Comparison of ENCODE assay signal across 1 cellular context in the genomic region with DNA sequence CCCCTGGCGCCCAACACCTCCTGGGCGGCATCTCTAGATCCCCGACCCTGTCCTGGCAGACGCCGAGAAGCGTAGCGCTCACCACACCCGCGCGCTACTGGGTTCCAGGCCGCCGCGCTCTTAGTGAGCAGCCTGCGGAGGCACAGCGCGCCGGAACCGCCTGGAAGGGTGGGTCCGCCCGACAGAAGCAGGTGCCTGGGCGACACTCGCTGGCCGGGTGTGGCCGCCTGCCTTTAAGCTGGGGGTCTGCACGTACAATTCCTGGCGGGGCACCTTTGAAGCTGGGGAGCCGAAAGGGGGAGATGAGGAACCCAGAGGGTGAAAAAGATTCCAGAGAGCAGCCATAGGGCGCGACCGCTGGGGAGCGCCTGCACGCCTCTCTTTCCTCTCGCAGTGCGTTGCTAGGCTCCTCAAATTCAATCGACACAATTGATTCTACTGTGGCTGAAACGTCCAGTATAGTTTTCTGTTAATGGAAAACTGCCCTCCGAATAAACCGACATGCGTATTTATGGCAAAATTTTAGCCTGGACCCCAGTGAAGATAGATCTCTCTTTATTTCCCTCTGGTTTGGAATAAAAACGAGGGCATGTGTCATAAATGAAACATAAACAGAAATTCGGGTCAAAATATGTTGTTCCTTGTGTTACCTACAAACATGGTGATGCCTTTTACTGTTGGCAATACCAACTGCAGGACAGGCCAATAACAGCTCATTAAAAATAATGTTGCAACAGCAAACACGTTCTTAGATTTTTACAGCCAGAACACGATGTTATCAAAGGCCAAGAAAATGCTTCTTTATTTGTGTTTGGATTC.
TF ChIP-seq lines count a peak whose summit lies in the region.

No MANE protein-coding gene starts in this region.

TF ChIP-seq in HepG2, 621 proteins besides CTCF, POLR2A, EP300 and RAD21 (continued from another document and continues in another):
- TF ChIP-seq FOSL2 (CRISPR knock-in tag; IDR thresholded peaks at IDR 0.05) = no peak
- TF ChIP-seq, protein P1, sequence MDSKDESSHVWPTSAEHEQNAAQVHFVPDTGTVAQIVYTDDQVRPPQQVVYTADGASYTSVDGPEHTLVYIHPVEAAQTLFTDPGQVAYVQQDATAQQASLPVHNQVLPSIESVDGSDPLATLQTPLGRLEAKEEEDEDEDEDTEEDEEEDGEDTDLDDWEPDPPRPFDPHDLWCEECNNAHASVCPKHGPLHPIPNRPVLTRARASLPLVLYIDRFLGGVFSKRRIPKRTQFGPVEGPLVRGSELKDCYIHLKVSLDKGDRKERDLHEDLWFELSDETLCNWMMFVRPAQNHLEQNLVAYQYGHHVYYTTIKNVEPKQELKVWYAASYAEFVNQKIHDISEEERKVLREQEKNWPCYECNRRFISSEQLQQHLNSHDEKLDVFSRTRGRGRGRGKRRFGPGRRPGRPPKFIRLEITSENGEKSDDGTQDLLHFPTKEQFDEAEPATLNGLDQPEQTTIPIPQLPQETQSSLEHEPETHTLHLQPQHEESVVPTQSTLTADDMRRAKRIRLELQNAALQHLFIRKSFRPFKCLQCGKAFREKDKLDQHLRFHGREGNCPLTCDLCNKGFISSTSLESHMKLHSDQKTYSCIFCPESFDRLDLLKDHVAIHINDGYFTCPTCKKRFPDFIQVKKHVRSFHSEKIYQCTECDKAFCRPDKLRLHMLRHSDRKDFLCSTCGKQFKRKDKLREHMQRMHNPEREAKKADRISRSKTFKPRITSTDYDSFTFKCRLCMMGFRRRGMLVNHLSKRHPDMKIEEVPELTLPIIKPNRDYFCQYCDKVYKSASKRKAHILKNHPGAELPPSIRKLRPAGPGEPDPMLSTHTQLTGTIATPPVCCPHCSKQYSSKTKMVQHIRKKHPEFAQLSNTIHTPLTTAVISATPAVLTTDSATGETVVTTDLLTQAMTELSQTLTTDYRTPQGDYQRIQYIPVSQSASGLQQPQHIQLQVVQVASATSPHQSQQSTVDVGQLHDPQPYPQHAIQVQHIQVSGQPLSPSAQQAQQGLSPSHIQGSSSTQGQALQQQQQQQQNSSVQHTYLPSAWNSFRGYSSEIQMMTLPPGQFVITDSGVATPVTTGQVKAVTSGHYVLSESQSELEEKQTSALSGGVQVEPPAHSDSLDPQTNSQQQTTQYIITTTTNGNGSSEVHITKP (CRISPR knock-in tag; IDR thresholded peaks at IDR 0.05; ENCODE audit: low read depth) = no peak
- TF ChIP-seq, protein P2, sequence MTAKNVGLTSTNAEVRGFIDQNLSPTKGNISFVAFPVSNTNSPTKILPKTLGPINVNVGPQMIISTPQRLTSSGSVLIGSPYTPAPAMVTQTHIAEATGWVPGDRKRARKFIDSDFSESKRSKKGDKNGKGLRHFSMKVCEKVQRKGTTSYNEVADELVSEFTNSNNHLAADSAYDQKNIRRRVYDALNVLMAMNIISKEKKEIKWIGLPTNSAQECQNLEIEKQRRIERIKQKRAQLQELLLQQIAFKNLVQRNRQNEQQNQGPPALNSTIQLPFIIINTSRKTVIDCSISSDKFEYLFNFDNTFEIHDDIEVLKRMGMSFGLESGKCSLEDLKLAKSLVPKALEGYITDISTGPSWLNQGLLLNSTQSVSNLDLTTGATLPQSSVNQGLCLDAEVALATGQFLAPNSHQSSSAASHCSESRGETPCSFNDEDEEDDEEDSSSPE (CRISPR knock-in tag; IDR thresholded peaks at IDR 0.05) = no peak
- TF ChIP-seq AGO1 (IDR thresholded peaks at IDR 0.05; ENCODE audit: low read depth, low read length, poor library complexity, severe bottlenecking) = no peak
- no peak for TF ChIP-seq ZNF253 (CRISPR knock-in tag; IDR thresholded peaks at IDR 0.05; ENCODE audit: borderline replicate concordance)
- TF ChIP-seq PLRG1 (conservative IDR thresholded peaks at IDR 0.05) = no peak
- TF ChIP-seq SP4 (CRISPR knock-in tag; IDR thresholded peaks at IDR 0.05) = no peak
- no peak for TF ChIP-seq NR2C2 (CRISPR knock-in tag; IDR thresholded peaks at IDR 0.05; ENCODE audit: borderline replicate concordance)
- TF ChIP-seq CC2D1A (CRISPR knock-in tag; IDR thresholded peaks at IDR 0.05) = no peak
- TF ChIP-seq, protein P3, sequence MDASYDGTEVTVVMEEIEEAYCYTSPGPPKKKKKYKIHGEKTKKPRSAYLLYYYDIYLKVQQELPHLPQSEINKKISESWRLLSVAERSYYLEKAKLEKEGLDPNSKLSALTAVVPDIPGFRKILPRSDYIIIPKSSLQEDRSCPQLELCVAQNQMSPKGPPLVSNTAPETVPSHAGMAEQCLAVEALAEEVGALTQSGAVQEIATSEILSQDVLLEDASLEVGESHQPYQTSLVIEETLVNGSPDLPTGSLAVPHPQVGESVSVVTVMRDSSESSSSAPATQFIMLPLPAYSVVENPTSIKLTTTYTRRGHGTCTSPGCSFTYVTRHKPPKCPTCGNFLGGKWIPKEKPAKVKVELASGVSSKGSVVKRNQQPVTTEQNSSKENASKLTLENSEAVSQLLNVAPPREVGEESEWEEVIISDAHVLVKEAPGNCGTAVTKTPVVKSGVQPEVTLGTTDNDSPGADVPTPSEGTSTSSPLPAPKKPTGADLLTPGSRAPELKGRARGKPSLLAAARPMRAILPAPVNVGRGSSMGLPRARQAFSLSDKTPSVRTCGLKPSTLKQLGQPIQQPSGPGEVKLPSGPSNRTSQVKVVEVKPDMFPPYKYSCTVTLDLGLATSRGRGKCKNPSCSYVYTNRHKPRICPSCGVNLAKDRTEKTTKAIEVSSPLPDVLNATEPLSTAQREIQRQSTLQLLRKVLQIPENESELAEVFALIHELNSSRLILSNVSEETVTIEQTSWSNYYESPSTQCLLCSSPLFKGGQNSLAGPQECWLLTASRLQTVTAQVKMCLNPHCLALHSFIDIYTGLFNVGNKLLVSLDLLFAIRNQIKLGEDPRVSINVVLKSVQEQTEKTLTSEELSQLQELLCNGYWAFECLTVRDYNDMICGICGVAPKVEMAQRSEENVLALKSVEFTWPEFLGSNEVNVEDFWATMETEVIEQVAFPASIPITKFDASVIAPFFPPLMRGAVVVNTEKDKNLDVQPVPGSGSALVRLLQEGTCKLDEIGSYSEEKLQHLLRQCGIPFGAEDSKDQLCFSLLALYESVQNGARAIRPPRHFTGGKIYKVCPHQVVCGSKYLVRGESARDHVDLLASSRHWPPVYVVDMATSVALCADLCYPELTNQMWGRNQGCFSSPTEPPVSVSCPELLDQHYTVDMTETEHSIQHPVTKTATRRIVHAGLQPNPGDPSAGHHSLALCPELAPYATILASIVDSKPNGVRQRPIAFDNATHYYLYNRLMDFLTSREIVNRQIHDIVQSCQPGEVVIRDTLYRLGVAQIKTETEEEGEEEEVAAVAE (CRISPR knock-in tag; IDR thresholded peaks at IDR 0.05; ENCODE audit: borderline replicate concordance) = no peak
- no peak for TF ChIP-seq SYNCRIP (IDR thresholded peaks at IDR 0.05; ENCODE audit: insufficient read depth, low read depth, low read length)
- TF ChIP-seq, protein P4, sequence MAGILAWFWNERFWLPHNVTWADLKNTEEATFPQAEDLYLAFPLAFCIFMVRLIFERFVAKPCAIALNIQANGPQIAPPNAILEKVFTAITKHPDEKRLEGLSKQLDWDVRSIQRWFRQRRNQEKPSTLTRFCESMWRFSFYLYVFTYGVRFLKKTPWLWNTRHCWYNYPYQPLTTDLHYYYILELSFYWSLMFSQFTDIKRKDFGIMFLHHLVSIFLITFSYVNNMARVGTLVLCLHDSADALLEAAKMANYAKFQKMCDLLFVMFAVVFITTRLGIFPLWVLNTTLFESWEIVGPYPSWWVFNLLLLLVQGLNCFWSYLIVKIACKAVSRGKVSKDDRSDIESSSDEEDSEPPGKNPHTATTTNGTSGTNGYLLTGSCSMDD (CRISPR knock-in tag; IDR thresholded peaks at IDR 0.05) = no peak
- no peak for TF ChIP-seq SMAD3 (CRISPR knock-in tag; IDR thresholded peaks at IDR 0.05)
- no peak for TF ChIP-seq ZNF629 (CRISPR knock-in tag; conservative IDR thresholded peaks at IDR 0.05)
- no peak for TF ChIP-seq KMT2A (CRISPR knock-in tag; IDR thresholded peaks at IDR 0.05)
- peak; percentile 62; the same call in 1 of the 2 replicates for TF ChIP-seq ZNF501 (CRISPR knock-in tag; IDR thresholded peaks at IDR 0.05)
- 0 out of 2 replicates have a peak, but pooled peaks have one; percentile 7 for TF ChIP-seq ZFY (CRISPR knock-in tag; IDR thresholded peaks at IDR 0.05)
- TF ChIP-seq, protein P5, sequence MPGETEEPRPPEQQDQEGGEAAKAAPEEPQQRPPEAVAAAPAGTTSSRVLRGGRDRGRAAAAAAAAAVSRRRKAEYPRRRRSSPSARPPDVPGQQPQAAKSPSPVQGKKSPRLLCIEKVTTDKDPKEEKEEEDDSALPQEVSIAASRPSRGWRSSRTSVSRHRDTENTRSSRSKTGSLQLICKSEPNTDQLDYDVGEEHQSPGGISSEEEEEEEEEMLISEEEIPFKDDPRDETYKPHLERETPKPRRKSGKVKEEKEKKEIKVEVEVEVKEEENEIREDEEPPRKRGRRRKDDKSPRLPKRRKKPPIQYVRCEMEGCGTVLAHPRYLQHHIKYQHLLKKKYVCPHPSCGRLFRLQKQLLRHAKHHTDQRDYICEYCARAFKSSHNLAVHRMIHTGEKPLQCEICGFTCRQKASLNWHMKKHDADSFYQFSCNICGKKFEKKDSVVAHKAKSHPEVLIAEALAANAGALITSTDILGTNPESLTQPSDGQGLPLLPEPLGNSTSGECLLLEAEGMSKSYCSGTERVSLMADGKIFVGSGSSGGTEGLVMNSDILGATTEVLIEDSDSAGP (CRISPR knock-in tag; IDR thresholded peaks at IDR 0.05; ENCODE audit: borderline replicate concordance) = no peak
- no peak for TF ChIP-seq ZNF766 (CRISPR knock-in tag; IDR thresholded peaks at IDR 0.05; ENCODE audit: borderline replicate concordance)
- TF ChIP-seq ZNF616 (CRISPR knock-in tag; IDR thresholded peaks at IDR 0.05; ENCODE audit: low read depth) = no peak
- TF ChIP-seq, protein P6, sequence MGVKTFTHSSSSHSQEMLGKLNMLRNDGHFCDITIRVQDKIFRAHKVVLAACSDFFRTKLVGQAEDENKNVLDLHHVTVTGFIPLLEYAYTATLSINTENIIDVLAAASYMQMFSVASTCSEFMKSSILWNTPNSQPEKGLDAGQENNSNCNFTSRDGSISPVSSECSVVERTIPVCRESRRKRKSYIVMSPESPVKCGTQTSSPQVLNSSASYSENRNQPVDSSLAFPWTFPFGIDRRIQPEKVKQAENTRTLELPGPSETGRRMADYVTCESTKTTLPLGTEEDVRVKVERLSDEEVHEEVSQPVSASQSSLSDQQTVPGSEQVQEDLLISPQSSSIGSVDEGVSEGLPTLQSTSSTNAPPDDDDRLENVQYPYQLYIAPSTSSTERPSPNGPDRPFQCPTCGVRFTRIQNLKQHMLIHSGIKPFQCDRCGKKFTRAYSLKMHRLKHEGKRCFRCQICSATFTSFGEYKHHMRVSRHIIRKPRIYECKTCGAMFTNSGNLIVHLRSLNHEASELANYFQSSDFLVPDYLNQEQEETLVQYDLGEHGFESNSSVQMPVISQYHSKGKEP (CRISPR knock-in tag; IDR thresholded peaks at IDR 0.05) = no peak
- no peak for TF ChIP-seq ZNF234 (CRISPR knock-in tag; conservative IDR thresholded peaks at IDR 0.05)
- no peak for TF ChIP-seq SUZ12 (IDR thresholded peaks at IDR 0.05; ENCODE audit: low read depth, low read length)
- no peak for TF ChIP-seq MBNL3 (CRISPR knock-in tag; conservative IDR thresholded peaks at IDR 0.05)
- no peak for TF ChIP-seq SMAD9 (CRISPR knock-in tag; IDR thresholded peaks at IDR 0.05)
- TF ChIP-seq ZNF549 (CRISPR knock-in tag; IDR thresholded peaks at IDR 0.05) = no peak
- TF ChIP-seq ZNF607 (CRISPR knock-in tag; IDR thresholded peaks at IDR 0.05; ENCODE audit: borderline replicate concordance) = no peak; the same call in 1 of the 2 replicates
- no peak for TF ChIP-seq AGO2 (optimal IDR thresholded peaks at IDR 0.05; ENCODE audit: low read depth, low read length)
- no peak for TF ChIP-seq FOXA1 (IDR thresholded peaks at IDR 0.05)
- no peak for TF ChIP-seq FOXA1 (CRISPR knock-in tag; IDR thresholded peaks at IDR 0.05)
- no peak for TF ChIP-seq TRIM24 (CRISPR knock-in tag; IDR thresholded peaks at IDR 0.05)
- no peak for TF ChIP-seq NCOA5 (CRISPR knock-in tag; IDR thresholded peaks at IDR 0.05)
- TF ChIP-seq BCL6 (CRISPR knock-in tag; IDR thresholded peaks at IDR 0.05) = 0 out of 2 replicates have a peak, but pooled peaks have one; percentile 12
- no peak for TF ChIP-seq RBM22 (optimal IDR thresholded peaks at IDR 0.05; ENCODE audit: low read length)
- no peak for TF ChIP-seq ZBTB3 (CRISPR knock-in tag; IDR thresholded peaks at IDR 0.05; ENCODE audit: borderline replicate concordance, low read depth)
- TF ChIP-seq, protein P7, sequence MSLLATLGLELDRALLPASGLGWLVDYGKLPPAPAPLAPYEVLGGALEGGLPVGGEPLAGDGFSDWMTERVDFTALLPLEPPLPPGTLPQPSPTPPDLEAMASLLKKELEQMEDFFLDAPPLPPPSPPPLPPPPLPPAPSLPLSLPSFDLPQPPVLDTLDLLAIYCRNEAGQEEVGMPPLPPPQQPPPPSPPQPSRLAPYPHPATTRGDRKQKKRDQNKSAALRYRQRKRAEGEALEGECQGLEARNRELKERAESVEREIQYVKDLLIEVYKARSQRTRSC (CRISPR knock-in tag; IDR thresholded peaks at IDR 0.05; ENCODE audit: low read depth) = no peak
- no peak for TF ChIP-seq ZSCAN29 (CRISPR knock-in tag; conservative IDR thresholded peaks at IDR 0.05)
- TF ChIP-seq BRD4 (CRISPR knock-in tag; IDR thresholded peaks at IDR 0.05) = no peak
- TF ChIP-seq, protein P8, sequence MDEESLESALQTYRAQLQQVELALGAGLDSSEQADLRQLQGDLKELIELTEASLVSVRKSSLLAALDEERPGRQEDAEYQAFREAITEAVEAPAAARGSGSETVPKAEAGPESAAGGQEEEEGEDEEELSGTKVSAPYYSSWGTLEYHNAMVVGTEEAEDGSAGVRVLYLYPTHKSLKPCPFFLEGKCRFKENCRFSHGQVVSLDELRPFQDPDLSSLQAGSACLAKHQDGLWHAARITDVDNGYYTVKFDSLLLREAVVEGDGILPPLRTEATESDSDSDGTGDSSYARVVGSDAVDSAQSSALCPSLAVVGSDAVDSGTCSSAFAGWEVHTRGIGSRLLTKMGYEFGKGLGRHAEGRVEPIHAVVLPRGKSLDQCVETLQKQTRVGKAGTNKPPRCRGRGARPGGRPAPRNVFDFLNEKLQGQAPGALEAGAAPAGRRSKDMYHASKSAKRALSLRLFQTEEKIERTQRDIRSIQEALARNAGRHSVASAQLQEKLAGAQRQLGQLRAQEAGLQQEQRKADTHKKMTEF (CRISPR knock-in tag; IDR thresholded peaks at IDR 0.05) = 0 out of 2 replicates have a peak, but pooled peaks have one; percentile 15
- 0 out of 2 replicates have a peak, but pooled peaks have one; percentile 7 for TF ChIP-seq ZNF572 (CRISPR knock-in tag; IDR thresholded peaks at IDR 0.05)
- no peak for TF ChIP-seq NR1H2 (CRISPR knock-in tag; IDR thresholded peaks at IDR 0.05; ENCODE audit: borderline replicate concordance, low read depth)
- TF ChIP-seq ETV5 (CRISPR knock-in tag; IDR thresholded peaks at IDR 0.05; ENCODE audit: borderline replicate concordance) = no peak
- TF ChIP-seq ZEB1 (IDR thresholded peaks at IDR 0.05; ENCODE audit: insufficient replicate concordance, low read depth) = no peak
- TF ChIP-seq, protein P9, sequence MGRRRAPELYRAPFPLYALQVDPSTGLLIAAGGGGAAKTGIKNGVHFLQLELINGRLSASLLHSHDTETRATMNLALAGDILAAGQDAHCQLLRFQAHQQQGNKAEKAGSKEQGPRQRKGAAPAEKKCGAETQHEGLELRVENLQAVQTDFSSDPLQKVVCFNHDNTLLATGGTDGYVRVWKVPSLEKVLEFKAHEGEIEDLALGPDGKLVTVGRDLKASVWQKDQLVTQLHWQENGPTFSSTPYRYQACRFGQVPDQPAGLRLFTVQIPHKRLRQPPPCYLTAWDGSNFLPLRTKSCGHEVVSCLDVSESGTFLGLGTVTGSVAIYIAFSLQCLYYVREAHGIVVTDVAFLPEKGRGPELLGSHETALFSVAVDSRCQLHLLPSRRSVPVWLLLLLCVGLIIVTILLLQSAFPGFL (CRISPR knock-in tag; IDR thresholded peaks at IDR 0.05) = no peak
- TF ChIP-seq KMT2B (CRISPR knock-in tag; IDR thresholded peaks at IDR 0.05) = no peak
- no peak for TF ChIP-seq ARNTL (CRISPR knock-in tag; IDR thresholded peaks at IDR 0.05)
